In genomic region chr2:3470166-3470651, GRCh38 we compare ENCODE assay signal across 9 cellular contexts. TPM values are rescaled to one million over a fixed set of nuclear protein-coding genes. Genes with fewer than 3 reads are reported as not detected.
DNase-seq lines count a peak whose midpoint lies in the region; ATAC-seq, FAIRE-seq and TF ChIP-seq lines count a peak whose summit lies in the region.
"Had no signal": no experiment of that assay in that cellular context is flagged by ENCODE, and none has a peak within 500 bp of the region (broad histone marks: within the 10 kb centered on the region; RNA-seq: fewer than 3 reads in every experiment).

No MANE protein-coding gene starts in this region.

- no peak overlapping the region for H3K27ac ChIP-seq in OCI-LY7 (ENCODE audit: low read depth, low read length, poor library complexity, severe bottlenecking)

- POLR2A ChIA-PET in OCI-LY7 (lab: Charles Lee): interaction anchor here (0.5 to 1.4 kb wide), 3 partner anchors 10 to 183 kb away, joined by 3 to 5 read pairs (median 3); no protein-coding TSS in a partner anchor

- H2AFZ ChIP-seq in OCI-LY7 (ENCODE audit: low read length): no peak overlapping the region

- H3K4me2 ChIP-seq in skeletal muscle satellite cell (ENCODE audit: low read length) (peak overlapping the region; percentile 72), OCI-LY7 (ENCODE audit: low read length) (no peak overlapping the region)

- intact Hi-C loops in OCI-LY7 (cut with micrococcal nuclease; ENCODE audit: unreplicated experiment): no loop called here

- no peaks in the 10 kb centered on the region for H3K79me2 ChIP-seq in OCI-LY7 (ENCODE audit: insufficient read depth, low read depth, low read length)

- ATAC-seq in GM19395 (IDR thresholded peaks at IDR 0.05; ENCODE audit: unreplicated experiment): no peak

- no peaks in the 10 kb centered on the region for H3K27me3 ChIP-seq in skeletal muscle satellite cell (ENCODE audit: control insufficient read depth, insufficient read depth, low read length)

- H3K9ac ChIP-seq in skeletal muscle satellite cell (ENCODE audit: low read depth, low read length): peak overlapping the region; percentile 66

- H3K9me2 ChIP-seq in OCI-LY7 (ENCODE audit: insufficient read depth, low read length): no peaks in the 10 kb centered on the region

- peaks cover 45% of the 10 kb centered on the region for H3K36me3 ChIP-seq in skeletal muscle satellite cell (ENCODE audit: insufficient read depth, low read length)
- H3K36me3 ChIP-seq in OCI-LY7 (ENCODE audit: insufficient read depth, low read length): peaks cover 16% of the 10 kb centered on the region; the same call in 1 of the 2 replicates

- H3K4me3 ChIP-seq in cardiac fibroblast (replicated peaks in 1 of 2; ENCODE audit: low read depth in 2 of 2, low read length in 2 of 2) (peak overlapping the region in 1 of 2 donors; percentile 13), skeletal muscle satellite cell (ENCODE audit: low read length) (peak overlapping the region; percentile 25), OCI-LY7 (ENCODE audit: low read depth, low read length, poor library complexity, severe bottlenecking) (no peak overlapping the region)

- no peaks in the 10 kb centered on the region for H4K20me1 ChIP-seq in OCI-LY7 (ENCODE audit: insufficient read depth, low read length)

- DNase-seq in H54 (ENCODE audit: insufficient read length, low spot score) (peak; percentile 73), cardiac fibroblast (ENCODE audit: low read depth in 2 of 2) (peak; percentile 94 to 96), iris pigment epithelial cell (ENCODE audit: low read depth) (peak; percentile 92), ecto neural progenitor cell (ENCODE audit: low spot score) (no peak), OCI-LY7 (ENCODE audit: low spot score) (no peak)
- no peak for DNase-seq in activated CD8-positive, alpha-beta memory T cell treated with anti-CD3 and anti-CD28 coated beads for 24 hours
- DNase-seq: DMS79 treated with DMSO at 0.1 percent for 48 hours had no signal

- TF ChIP-seq CTCF in cardiac fibroblast (IDR thresholded peaks at IDR 0.05; ENCODE audit: low read depth, low read length) (no peak), OCI-LY7 (conservative IDR thresholded peaks at IDR 0.05; ENCODE audit: low read length) (no peak)

- H3K4me1 ChIP-seq in skeletal muscle satellite cell (ENCODE audit: control insufficient read depth, insufficient read depth, low read length) (peaks cover 50% of the 10 kb centered on the region), OCI-LY7 (ENCODE audit: insufficient read depth, low read length, poor library complexity, severe bottlenecking) (no peaks in the 10 kb centered on the region)

- no peaks in the 10 kb centered on the region for H3K9me3 ChIP-seq in skeletal muscle satellite cell (replicated peaks; ENCODE audit: low read length)
- no peaks in the 10 kb centered on the region for H3K9me3 ChIP-seq in OCI-LY7 (ENCODE audit: low read length)

- peak; percentile 32; the same call in 1 of the 2 replicates for TF ChIP-seq POLR2A in H54 (IDR thresholded peaks at IDR 0.05; ENCODE audit: low read depth, low read length)

- CTCF ChIA-PET in OCI-LY7 (lab: Charles Lee; ENCODE audit: unreplicated experiment): interaction anchor here (0.6 kb wide), 1 partner anchor 205 kb away, joined by 3 read pairs; no protein-coding TSS in a partner anchor

- BruUV-seq in OCI-LY7 (replicated peaks; lab: Mats Ljungman, UMichigan): no TSS peak

- no peak for FAIRE-seq in H54 (lab: Jason Lieb, UNC)

RNA-seq across cellular contexts. Expression of gene ADI1, which starts 49.1 kb away (rescaled TPM):
- 45.7 and 51.0 TPM in 2 replicates for total RNA-seq in skeletal muscle satellite cell (2012; rRNA removed)
- total RNA-seq in OCI-LY7 (2014; rRNA removed; shearing (Covaris generic)): 19.2 and 20.0 TPM in 2 replicates
- total RNA-seq in OCI-LY7 (2022): 22.1 and 26.2 TPM in 2 replicates

Comparison
In these comparisons a context has a peak if more than half of its experiments do, and no peak if none do; other contexts are left out.
1. DNase-seq: peak in H54 (single experiment), cardiac fibroblast (2 of 2) and iris pigment epithelial cell (single experiment); none in ecto neural progenitor cell (single experiment), OCI-LY7 (single experiment) and activated CD8-positive, alpha-beta memory T cell treated with anti-CD3 and anti-CD28 coated beads for 24 hours (single experiment).